1 cellular context compared by ENCODE assay signal in genomic region chr6:157235600-157236039, GRCh38.
TF ChIP-seq lines count a peak whose summit lies in the region.

No MANE protein-coding gene starts in this region.

TF ChIP-seq in HepG2, 621 proteins besides CTCF, POLR2A, EP300 and RAD21 (continued from another document and continues in another):
- TF ChIP-seq ATF7 (IDR thresholded peaks at IDR 0.05) (no peak), ATF7 (CRISPR knock-in tag; IDR thresholded peaks at IDR 0.05) (0 out of 2 replicates have a peak, but pooled peaks have one; percentile 36), ZNF260 (CRISPR knock-in tag; IDR thresholded peaks at IDR 0.05; ENCODE audit: borderline replicate concordance, low read depth) (no peak), ZFX (CRISPR knock-in tag; IDR thresholded peaks at IDR 0.05; ENCODE audit: low read depth) (peak; percentile 35; the same call in 1 of the 2 replicates), GATAD2A (CRISPR knock-in tag; IDR thresholded peaks at IDR 0.05) (0 out of 2 replicates have a peak, but pooled peaks have one; percentile 14), UBTF (CRISPR knock-in tag; IDR thresholded peaks at IDR 0.05) (peak; percentile 83), SALL2 (CRISPR knock-in tag; IDR thresholded peaks at IDR 0.05) (0 out of 2 replicates have a peak, but pooled peaks have one; percentile 31), ZNF580 (CRISPR knock-in tag; IDR thresholded peaks at IDR 0.05; ENCODE audit: borderline replicate concordance, low read depth) (peak; percentile 37; the same call in 1 of the 2 replicates), HDAC6 (IDR thresholded peaks at IDR 0.05; ENCODE audit: low read depth, low read length) (no peak), HNRNPH1 (optimal IDR thresholded peaks at IDR 0.05; ENCODE audit: low read depth, low read length) (no peak), ZNF800 (CRISPR knock-in tag; IDR thresholded peaks at IDR 0.05) (peak; percentile 60; the same call in 1 of the 2 replicates), HNRNPLL (IDR thresholded peaks at IDR 0.05; ENCODE audit: low read depth, low read length, poor library complexity, severe bottlenecking) (peak; percentile 69), LCORL (IDR thresholded peaks at IDR 0.05) (no peak), LCORL (CRISPR knock-in tag; IDR thresholded peaks at IDR 0.05) (peak; percentile 59; the same call in 1 of the 2 replicates), FIP1L1 (IDR thresholded peaks at IDR 0.05; ENCODE audit: borderline replicate concordance, insufficient read depth, low read depth, low read length) (no peak), ZNF414 (CRISPR knock-in tag; IDR thresholded peaks at IDR 0.05) (peak; percentile 51; the same call in 1 of the 2 replicates), NFAT5 (CRISPR knock-in tag; IDR thresholded peaks at IDR 0.05) (no peak), ZNF567 (CRISPR knock-in tag; IDR thresholded peaks at IDR 0.05; ENCODE audit: borderline replicate concordance) (0 out of 2 replicates have a peak, but pooled peaks have one; percentile 38), ZFP91 (CRISPR knock-in tag; IDR thresholded peaks at IDR 0.05; ENCODE audit: borderline replicate concordance) (peak; percentile 50; the same call in 1 of the 2 replicates), TFDP1 (CRISPR knock-in tag; IDR thresholded peaks at IDR 0.05; ENCODE audit: borderline replicate concordance) (0 out of 2 replicates have a peak, but pooled peaks have one; percentile 15), ZMYM4 (CRISPR knock-in tag; IDR thresholded peaks at IDR 0.05) (0 out of 2 replicates have a peak, but pooled peaks have one; percentile 26), KDM1A (CRISPR knock-in tag; IDR thresholded peaks at IDR 0.05) (no peak), CREB3 (CRISPR knock-in tag; IDR thresholded peaks at IDR 0.05) (no peak), GFI1 (CRISPR knock-in tag; IDR thresholded peaks at IDR 0.05; ENCODE audit: borderline replicate concordance) (0 out of 2 replicates have a peak, but pooled peaks have one; percentile 19), NR2F6 (IDR thresholded peaks at IDR 0.05) (no peak), NR2F6 (CRISPR knock-in tag; IDR thresholded peaks at IDR 0.05) (peak; percentile 27; the same call in 1 of the 2 replicates), HNRNPL (IDR thresholded peaks at IDR 0.05; ENCODE audit: low read depth, low read length) (0 out of 2 replicates have a peak, but pooled peaks have one; percentile 18), ZNF850 (CRISPR knock-in tag; conservative IDR thresholded peaks at IDR 0.05) (no peak), PITX1 (CRISPR knock-in tag; IDR thresholded peaks at IDR 0.05) (peak; percentile 11; the same call in 1 of the 2 replicates), ZFP41 (CRISPR knock-in tag; IDR thresholded peaks at IDR 0.05; ENCODE audit: borderline replicate concordance) (peak; percentile 60; the same call in 1 of the 2 replicates), ZNF768 (CRISPR knock-in tag; IDR thresholded peaks at IDR 0.05) (0 out of 2 replicates have a peak, but pooled peaks have one; percentile 35), ARID4A (CRISPR knock-in tag; IDR thresholded peaks at IDR 0.05; ENCODE audit: borderline replicate concordance) (peak; percentile 22; the same call in 1 of the 2 replicates), HIVEP1 (CRISPR knock-in tag; IDR thresholded peaks at IDR 0.05) (no peak), HOXA3 (CRISPR knock-in tag; IDR thresholded peaks at IDR 0.05) (0 out of 2 replicates have a peak, but pooled peaks have one; percentile 21), SP4 (CRISPR knock-in tag; IDR thresholded peaks at IDR 0.05) (peak; percentile 46; the same call in 1 of the 2 replicates), ZNF552 (CRISPR knock-in tag; IDR thresholded peaks at IDR 0.05; ENCODE audit: borderline replicate concordance) (no peak), ZNF83 (CRISPR knock-in tag; IDR thresholded peaks at IDR 0.05; ENCODE audit: borderline replicate concordance) (0 out of 2 replicates have a peak, but pooled peaks have one; percentile 39)
